In genomic region chr15:56464893-56465520, GRCh38 we compare ENCODE assay signal across 1 cellular context.
TF ChIP-seq lines count a peak whose summit lies in the region.

A gene with protein sequence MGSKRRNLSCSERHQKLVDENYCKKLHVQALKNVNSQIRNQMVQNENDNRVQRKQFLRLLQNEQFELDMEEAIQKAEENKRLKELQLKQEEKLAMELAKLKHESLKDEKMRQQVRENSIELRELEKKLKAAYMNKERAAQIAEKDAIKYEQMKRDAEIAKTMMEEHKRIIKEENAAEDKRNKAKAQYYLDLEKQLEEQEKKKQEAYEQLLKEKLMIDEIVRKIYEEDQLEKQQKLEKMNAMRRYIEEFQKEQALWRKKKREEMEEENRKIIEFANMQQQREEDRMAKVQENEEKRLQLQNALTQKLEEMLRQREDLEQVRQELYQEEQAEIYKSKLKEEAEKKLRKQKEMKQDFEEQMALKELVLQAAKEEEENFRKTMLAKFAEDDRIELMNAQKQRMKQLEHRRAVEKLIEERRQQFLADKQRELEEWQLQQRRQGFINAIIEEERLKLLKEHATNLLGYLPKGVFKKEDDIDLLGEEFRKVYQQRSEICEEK (minus strand): TSS chr15:56465137. CDS start chr15:56464972, 165 bp downstream.

TF ChIP-seq in GM12878, 131 proteins besides CTCF, POLR2A, EP300 and RAD21 (continued from another document and continues in another):
- TF ChIP-seq, protein P1, sequence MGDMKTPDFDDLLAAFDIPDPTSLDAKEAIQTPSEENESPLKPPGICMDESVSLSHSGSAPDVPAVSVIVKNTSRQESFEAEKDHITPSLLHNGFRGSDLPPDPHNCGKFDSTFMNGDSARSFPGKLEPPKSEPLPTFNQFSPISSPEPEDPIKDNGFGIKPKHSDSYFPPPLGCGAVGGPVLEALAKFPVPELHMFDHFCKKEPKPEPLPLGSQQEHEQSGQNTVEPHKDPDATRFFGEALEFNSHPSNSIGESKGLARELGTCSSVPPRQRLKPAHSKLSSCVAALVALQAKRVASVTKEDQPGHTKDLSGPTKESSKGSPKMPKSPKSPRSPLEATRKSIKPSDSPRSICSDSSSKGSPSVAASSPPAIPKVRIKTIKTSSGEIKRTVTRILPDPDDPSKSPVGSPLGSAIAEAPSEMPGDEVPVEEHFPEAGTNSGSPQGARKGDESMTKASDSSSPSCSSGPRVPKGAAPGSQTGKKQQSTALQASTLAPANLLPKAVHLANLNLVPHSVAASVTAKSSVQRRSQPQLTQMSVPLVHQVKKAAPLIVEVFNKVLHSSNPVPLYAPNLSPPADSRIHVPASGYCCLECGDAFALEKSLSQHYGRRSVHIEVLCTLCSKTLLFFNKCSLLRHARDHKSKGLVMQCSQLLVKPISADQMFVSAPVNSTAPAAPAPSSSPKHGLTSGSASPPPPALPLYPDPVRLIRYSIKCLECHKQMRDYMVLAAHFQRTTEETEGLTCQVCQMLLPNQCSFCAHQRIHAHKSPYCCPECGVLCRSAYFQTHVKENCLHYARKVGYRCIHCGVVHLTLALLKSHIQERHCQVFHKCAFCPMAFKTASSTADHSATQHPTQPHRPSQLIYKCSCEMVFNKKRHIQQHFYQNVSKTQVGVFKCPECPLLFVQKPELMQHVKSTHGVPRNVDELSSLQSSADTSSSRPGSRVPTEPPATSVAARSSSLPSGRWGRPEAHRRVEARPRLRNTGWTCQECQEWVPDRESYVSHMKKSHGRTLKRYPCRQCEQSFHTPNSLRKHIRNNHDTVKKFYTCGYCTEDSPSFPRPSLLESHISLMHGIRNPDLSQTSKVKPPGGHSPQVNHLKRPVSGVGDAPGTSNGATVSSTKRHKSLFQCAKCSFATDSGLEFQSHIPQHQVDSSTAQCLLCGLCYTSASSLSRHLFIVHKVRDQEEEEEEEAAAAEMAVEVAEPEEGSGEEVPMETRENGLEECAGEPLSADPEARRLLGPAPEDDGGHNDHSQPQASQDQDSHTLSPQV (IDR thresholded peaks at IDR 0.05), result no peak
- TF ChIP-seq NR2F1 (conservative IDR thresholded peaks at IDR 0.05) (no peak), EED (IDR thresholded peaks at IDR 0.05; ENCODE audit: low read depth) (no peak), MYC (IDR thresholded peaks at IDR 0.05; ENCODE audit: insufficient read depth, insufficient read length, insufficient replicate concordance, low read length, severe bottlenecking) (no peak), TCF3 (IDR thresholded peaks at IDR 0.05; ENCODE audit: borderline replicate concordance, insufficient read depth, low read depth, low read length) (peak; percentile 92), MYB (IDR thresholded peaks at IDR 0.05; ENCODE audit: borderline replicate concordance, low read depth, low read length) (no peak), HDAC6 (IDR thresholded peaks at IDR 0.05; ENCODE audit: unreplicated experiment) (no peak), YY1 (IDR thresholded peaks at IDR 0.05; ENCODE audit: low read depth, low read length) (0 out of 2 replicates have a peak, but pooled peaks have one; percentile 20), USF2 (IDR thresholded peaks at IDR 0.05; ENCODE audit: borderline replicate concordance, low read depth, low read length) (no peak), NBN (IDR thresholded peaks at IDR 0.05) (no peak), ZBED1 (IDR thresholded peaks at IDR 0.05; ENCODE audit: borderline replicate concordance) (no peak), JUNB (IDR thresholded peaks at IDR 0.05) (no peak), LARP7 (IDR thresholded peaks at IDR 0.05) (no peak), FOXK2 (IDR thresholded peaks at IDR 0.05) (no peak), SMARCA5 (IDR thresholded peaks at IDR 0.05) (no peak), BCL11A (IDR thresholded peaks at IDR 0.05; ENCODE audit: low read depth, low read length) (no peak), POLR2AphosphoS5 (IDR thresholded peaks at IDR 0.05; ENCODE audit: low read length) (peak; percentile 58; the same call in 1 of the 2 replicates), SPI1 (IDR thresholded peaks at IDR 0.05; ENCODE audit: borderline replicate concordance, insufficient read depth, low read depth, low read length) (no peak), RELA (IDR thresholded peaks at IDR 0.05; ENCODE audit: borderline replicate concordance, partially characterized antibody) (peak; percentile 5), CEBPZ (IDR thresholded peaks at IDR 0.05; ENCODE audit: low read depth, low read length) (no peak), FOXM1 (IDR thresholded peaks at IDR 0.05; ENCODE audit: low read depth, low read length) (peak; percentile 55), NR2C1 (IDR thresholded peaks at IDR 0.05) (no peak), NFXL1 (IDR thresholded peaks at IDR 0.05; ENCODE audit: borderline replicate concordance) (no peak), NRF1 (conservative IDR thresholded peaks at IDR 0.05; ENCODE audit: low read depth, low read length) (peak; percentile 30; the same call in 1 of the 2 replicates), CUX1 (IDR thresholded peaks at IDR 0.05; ENCODE audit: insufficient replicate concordance, low read depth, low read length) (no peak), ETV6 (conservative IDR thresholded peaks at IDR 0.05 in 1 of 2, IDR thresholded peaks at IDR 0.05 in 1 of 2; ENCODE audit: borderline replicate concordance in 1 of 2, low read depth in 1 of 2) (no peak), RAD51 (IDR thresholded peaks at IDR 0.05) (no peak)
- TF ChIP-seq, protein P2, sequence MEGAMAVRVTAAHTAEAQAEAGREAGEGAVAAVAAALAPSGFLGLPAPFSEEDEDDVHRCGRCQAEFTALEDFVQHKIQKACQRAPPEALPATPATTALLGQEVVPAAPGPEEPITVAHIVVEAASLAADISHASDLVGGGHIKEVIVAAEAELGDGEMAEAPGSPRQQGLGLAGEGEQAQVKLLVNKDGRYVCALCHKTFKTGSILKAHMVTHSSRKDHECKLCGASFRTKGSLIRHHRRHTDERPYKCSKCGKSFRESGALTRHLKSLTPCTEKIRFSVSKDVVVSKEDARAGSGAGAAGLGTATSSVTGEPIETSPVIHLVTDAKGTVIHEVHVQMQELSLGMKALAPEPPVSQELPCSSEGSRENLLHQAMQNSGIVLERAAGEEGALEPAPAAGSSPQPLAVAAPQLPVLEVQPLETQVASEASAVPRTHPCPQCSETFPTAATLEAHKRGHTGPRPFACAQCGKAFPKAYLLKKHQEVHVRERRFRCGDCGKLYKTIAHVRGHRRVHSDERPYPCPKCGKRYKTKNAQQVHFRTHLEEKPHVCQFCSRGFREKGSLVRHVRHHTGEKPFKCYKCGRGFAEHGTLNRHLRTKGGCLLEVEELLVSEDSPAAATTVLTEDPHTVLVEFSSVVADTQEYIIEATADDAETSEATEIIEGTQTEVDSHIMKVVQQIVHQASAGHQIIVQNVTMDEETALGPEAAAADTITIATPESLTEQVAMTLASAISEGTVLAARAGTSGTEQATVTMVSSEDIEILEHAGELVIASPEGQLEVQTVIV (IDR thresholded peaks at IDR 0.05; ENCODE audit: borderline replicate concordance, partially characterized antibody), result no peak
- TF ChIP-seq, protein P3, sequence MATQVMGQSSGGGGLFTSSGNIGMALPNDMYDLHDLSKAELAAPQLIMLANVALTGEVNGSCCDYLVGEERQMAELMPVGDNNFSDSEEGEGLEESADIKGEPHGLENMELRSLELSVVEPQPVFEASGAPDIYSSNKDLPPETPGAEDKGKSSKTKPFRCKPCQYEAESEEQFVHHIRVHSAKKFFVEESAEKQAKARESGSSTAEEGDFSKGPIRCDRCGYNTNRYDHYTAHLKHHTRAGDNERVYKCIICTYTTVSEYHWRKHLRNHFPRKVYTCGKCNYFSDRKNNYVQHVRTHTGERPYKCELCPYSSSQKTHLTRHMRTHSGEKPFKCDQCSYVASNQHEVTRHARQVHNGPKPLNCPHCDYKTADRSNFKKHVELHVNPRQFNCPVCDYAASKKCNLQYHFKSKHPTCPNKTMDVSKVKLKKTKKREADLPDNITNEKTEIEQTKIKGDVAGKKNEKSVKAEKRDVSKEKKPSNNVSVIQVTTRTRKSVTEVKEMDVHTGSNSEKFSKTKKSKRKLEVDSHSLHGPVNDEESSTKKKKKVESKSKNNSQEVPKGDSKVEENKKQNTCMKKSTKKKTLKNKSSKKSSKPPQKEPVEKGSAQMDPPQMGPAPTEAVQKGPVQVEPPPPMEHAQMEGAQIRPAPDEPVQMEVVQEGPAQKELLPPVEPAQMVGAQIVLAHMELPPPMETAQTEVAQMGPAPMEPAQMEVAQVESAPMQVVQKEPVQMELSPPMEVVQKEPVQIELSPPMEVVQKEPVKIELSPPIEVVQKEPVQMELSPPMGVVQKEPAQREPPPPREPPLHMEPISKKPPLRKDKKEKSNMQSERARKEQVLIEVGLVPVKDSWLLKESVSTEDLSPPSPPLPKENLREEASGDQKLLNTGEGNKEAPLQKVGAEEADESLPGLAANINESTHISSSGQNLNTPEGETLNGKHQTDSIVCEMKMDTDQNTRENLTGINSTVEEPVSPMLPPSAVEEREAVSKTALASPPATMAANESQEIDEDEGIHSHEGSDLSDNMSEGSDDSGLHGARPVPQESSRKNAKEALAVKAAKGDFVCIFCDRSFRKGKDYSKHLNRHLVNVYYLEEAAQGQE (IDR thresholded peaks at IDR 0.05; ENCODE audit: low read depth, low read length), result no peak
- TF ChIP-seq, protein P4, sequence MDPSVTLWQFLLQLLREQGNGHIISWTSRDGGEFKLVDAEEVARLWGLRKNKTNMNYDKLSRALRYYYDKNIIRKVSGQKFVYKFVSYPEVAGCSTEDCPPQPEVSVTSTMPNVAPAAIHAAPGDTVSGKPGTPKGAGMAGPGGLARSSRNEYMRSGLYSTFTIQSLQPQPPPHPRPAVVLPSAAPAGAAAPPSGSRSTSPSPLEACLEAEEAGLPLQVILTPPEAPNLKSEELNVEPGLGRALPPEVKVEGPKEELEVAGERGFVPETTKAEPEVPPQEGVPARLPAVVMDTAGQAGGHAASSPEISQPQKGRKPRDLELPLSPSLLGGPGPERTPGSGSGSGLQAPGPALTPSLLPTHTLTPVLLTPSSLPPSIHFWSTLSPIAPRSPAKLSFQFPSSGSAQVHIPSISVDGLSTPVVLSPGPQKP (IDR thresholded peaks at IDR 0.05; ENCODE audit: low read depth, low read length), result no peak
- TF ChIP-seq, protein P5, sequence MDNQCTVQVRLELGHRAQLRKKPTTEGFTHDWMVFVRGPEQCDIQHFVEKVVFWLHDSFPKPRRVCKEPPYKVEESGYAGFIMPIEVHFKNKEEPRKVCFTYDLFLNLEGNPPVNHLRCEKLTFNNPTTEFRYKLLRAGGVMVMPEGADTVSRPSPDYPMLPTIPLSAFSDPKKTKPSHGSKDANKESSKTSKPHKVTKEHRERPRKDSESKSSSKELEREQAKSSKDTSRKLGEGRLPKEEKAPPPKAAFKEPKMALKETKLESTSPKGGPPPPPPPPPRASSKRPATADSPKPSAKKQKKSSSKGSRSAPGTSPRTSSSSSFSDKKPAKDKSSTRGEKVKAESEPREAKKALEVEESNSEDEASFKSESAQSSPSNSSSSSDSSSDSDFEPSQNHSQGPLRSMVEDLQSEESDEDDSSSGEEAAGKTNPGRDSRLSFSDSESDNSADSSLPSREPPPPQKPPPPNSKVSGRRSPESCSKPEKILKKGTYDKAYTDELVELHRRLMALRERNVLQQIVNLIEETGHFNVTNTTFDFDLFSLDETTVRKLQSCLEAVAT (IDR thresholded peaks at IDR 0.05), result no peak
